Comparison of ENCODE assay signal across 1 cellular context in genomic region chr17:21125862-21126261, GRCh38.
TF ChIP-seq lines count a peak whose summit lies in the region.

No MANE protein-coding gene starts in this region.

TF ChIP-seq in GM23338, 12 proteins besides CTCF, POLR2A, EP300 and RAD21 (continued from another document):
- TF ChIP-seq EZH2phosphoT487 (IDR thresholded peaks at IDR 0.05; ENCODE audit: unreplicated experiment) (no peak), REST (IDR thresholded peaks at IDR 0.05; ENCODE audit: unreplicated experiment) (no peak), CREB1 (CRISPR knock-in tag; IDR thresholded peaks at IDR 0.05; ENCODE audit: low read depth) (no peak)
